23 cellular contexts compared by ENCODE assay signal in the genomic region with DNA sequence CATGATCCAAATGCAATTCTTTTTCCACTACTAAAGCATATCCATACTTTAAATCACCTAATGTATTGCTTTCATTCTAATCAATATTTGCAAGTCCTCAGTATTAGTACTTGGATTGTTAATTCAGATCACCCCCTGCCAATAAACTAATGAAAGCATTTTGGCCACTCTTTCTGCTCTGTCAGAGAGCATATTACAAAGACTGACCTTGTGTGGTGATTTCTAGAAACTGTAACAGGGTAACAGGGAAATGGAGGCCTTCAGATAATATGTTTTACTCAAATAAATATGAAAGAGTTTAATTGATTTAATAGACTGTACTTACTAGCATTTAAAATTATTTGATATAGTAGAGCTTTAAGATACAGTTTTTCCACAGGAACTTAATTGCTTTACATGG.
"Had no signal": no experiment of that assay in that cellular context is flagged by ENCODE, and none has a peak within 500 bp of the region (broad histone marks: within the 10 kb centered on the region; RNA-seq: fewer than 3 reads in every experiment).

No MANE protein-coding gene starts in this region.

- H3K27me3 ChIP-seq: esophagus muscularis mucosa, foreskin keratinocyte, gastroesophageal sphincter, heart left ventricle, hepatocyte, neutrophil, pancreas, right lobe of liver, suprapubic skin, transverse colon, upper lobe of right lung, uterus had no signal

- H3K4me2 ChIP-seq: hepatocyte had no signal

- H3K27ac ChIP-seq: esophagus muscularis mucosa, foreskin keratinocyte, gastroesophageal sphincter, heart left ventricle, hepatocyte, neutrophil, pancreas, right lobe of liver, suprapubic skin, transverse colon, upper lobe of right lung, uterus had no signal

- H3K36me3 ChIP-seq: esophagus muscularis mucosa, gastroesophageal sphincter, heart left ventricle, neutrophil, pancreas, right lobe of liver, suprapubic skin, transverse colon, upper lobe of right lung, uterus had no signal

- H3K79me2 ChIP-seq: hepatocyte had no signal

- H3K4me3 ChIP-seq: esophagus muscularis mucosa, gastroesophageal sphincter, heart left ventricle, hepatocyte, lung, pancreas, right lobe of liver, suprapubic skin, transverse colon, upper lobe of right lung, uterus had no signal

- FAIRE-seq: endothelial cell of umbilical vein, kidney, pancreas, small intestine had no signal

- H3K9me3 ChIP-seq: esophagus muscularis mucosa, gastroesophageal sphincter, neutrophil, pancreas, right lobe of liver, suprapubic skin, transverse colon, upper lobe of right lung, uterus had no signal

- DNase-seq: dermis blood vessel endothelial cell; effector memory CD4-positive, alpha-beta T cell; foreskin keratinocyte; heart left ventricle; kidney; natural killer cell; pancreas; right lobe of liver; small intestine; stimulated activated CD4-positive, alpha-beta T cell treated with anti-CD3 and anti-CD28 coated beads, Interleukin-15, amount 100 ng/mL, for 24 hours; stimulated activated CD4-positive, alpha-beta T cell treated with anti-CD3 and anti-CD28 coated beads, Interleukin-2, amount 100 ng/mL, for 48 hours; stimulated activated naive CD4-positive, alpha-beta T cell; stimulated activated naive CD8-positive, alpha-beta T cell treated with anti-CD3 and anti-CD28 coated beads, Interleukin-15, amount 100 ng/mL, for 72 hours; transverse colon; upper lobe of right lung; uterus had no signal

- H2AFZ ChIP-seq: hepatocyte had no signal

- H3K4me1 ChIP-seq: esophagus muscularis mucosa, foreskin keratinocyte, gastroesophageal sphincter, heart left ventricle, pancreas, right lobe of liver, suprapubic skin, transverse colon, upper lobe of right lung, uterus had no signal
